ENCODE assay signal across 25 cellular contexts in genomic region chr5:91224969-91225368, GRCh38.
DNase-seq lines count a peak whose midpoint lies in the region; ATAC-seq, FAIRE-seq and TF ChIP-seq lines count a peak whose summit lies in the region.
"Had no signal": no experiment of that assay in that cellular context is flagged by ENCODE, and none has a peak within 500 bp of the region (broad histone marks: within the 10 kb centered on the region; RNA-seq: fewer than 3 reads in every experiment).

No MANE protein-coding gene starts in this region.

- no peak overlapping the region for H3K4me3 ChIP-seq in astrocyte (ENCODE audit: insufficient read depth, low read depth, low read length)
- H3K4me3 ChIP-seq in Karpas-422 (ENCODE audit: low read length) = no peak overlapping the region
- H3K4me3 ChIP-seq: adrenal gland, GM23338, left ventricle myocardium inferior had no signal

- no peaks in the 10 kb centered on the region for H3K27me3 ChIP-seq in astrocyte (ENCODE audit: insufficient read depth, low read length)
- H3K27me3 ChIP-seq in Karpas-422 (ENCODE audit: low read length) = no peaks in the 10 kb centered on the region
- H3K27me3 ChIP-seq: adrenal gland, neutrophil had no signal

- no peak overlapping the region for H2AFZ ChIP-seq in astrocyte (ENCODE audit: low read depth, low read length)
- H2AFZ ChIP-seq in Karpas-422 (ENCODE audit: low read length) = no peak overlapping the region
- H2AFZ ChIP-seq: GM23338 had no signal

- H3K4me1 ChIP-seq in astrocyte (ENCODE audit: insufficient read depth, low read length) (no peaks in the 10 kb centered on the region), Karpas-422 (ENCODE audit: low read length) (no peaks in the 10 kb centered on the region)
- H3K4me1 ChIP-seq: adrenal gland, left ventricle myocardium inferior had no signal

- peaks cover 3% of the 10 kb centered on the region for H3K4me1 Mint-ChIP-seq in activated CD4-positive, alpha-beta T cell treated with anti-CD3 and anti-CD28 coated beads, Interleukin-2, amount 10 ng/mL, durations not matched to agents 24 days and 14 days
- H3K4me1 Mint-ChIP-seq in astrocyte (ENCODE audit: low read depth, unreplicated experiment) = peaks cover 19% of the 10 kb centered on the region
- H3K4me1 Mint-ChIP-seq: naive B cell, T-cell had no signal

- peaks cover 11% of the 10 kb centered on the region for H3K9me3 Mint-ChIP-seq in activated CD4-positive, alpha-beta T cell treated with anti-CD3 and anti-CD28 coated beads, Interleukin-2, amount 10 ng/mL, durations not matched to agents 24 days and 14 days
- peaks cover 5% of the 10 kb centered on the region for H3K9me3 Mint-ChIP-seq in astrocyte (ENCODE audit: unreplicated experiment)

- H3K36me3 ChIP-seq in astrocyte (ENCODE audit: insufficient read depth, low read length) = no peaks in the 10 kb centered on the region
- no peaks in the 10 kb centered on the region for H3K36me3 ChIP-seq in Karpas-422 (ENCODE audit: insufficient read depth, low read length)
- H3K36me3 ChIP-seq: adrenal gland, left ventricle myocardium inferior, neutrophil had no signal

- no peak overlapping the region for H3K27ac ChIP-seq in astrocyte (ENCODE audit: low read depth, low read length)
- no peak overlapping the region for H3K27ac ChIP-seq in Karpas-422 (ENCODE audit: low read length)
- H3K27ac ChIP-seq: adrenal gland, left ventricle myocardium inferior, neutrophil had no signal

- peaks cover 26% of the 10 kb centered on the region for H3K27me3 Mint-ChIP-seq in activated CD4-positive, alpha-beta T cell treated with anti-CD3 and anti-CD28 coated beads, Interleukin-2, amount 10 ng/mL, durations not matched to agents 24 days and 14 days
- no peaks in the 10 kb centered on the region for H3K27me3 Mint-ChIP-seq in astrocyte (ENCODE audit: low read depth, unreplicated experiment)
- H3K27me3 Mint-ChIP-seq: progenitor cell of endocrine pancreas; stimulated activated naive CD8-positive, alpha-beta T cell treated with anti-CD3 and anti-CD28 coated beads, Interleukin-15, amount 100 ng/mL, for 72 hours had no signal

- DNase-seq in activated CD4-positive, alpha-beta T cell treated with anti-CD3 and anti-CD28 coated beads, Interleukin-2, amount 10 ng/mL, durations not matched to agents 24 days and 14 days = peak; percentile 8
- DNase-seq in activated CD4-positive, alpha-beta T cell treated with anti-CD3 and anti-CD28 coated beads for 48 hours = no peak
- DNase-seq in NCI-H2029 treated with DMSO at 0.1 percent for 48 hours (lab: John Stamatoyannopoulos, UW) = peak; percentile 37
- DNase-seq in astrocyte (ENCODE audit: low read depth) = peak; percentile 4
- DNase-seq in Karpas-422 = no peak
- DNase-seq in GM03348 (ENCODE audit: low spot score) = no peak
- no peak for DNase-seq in superior temporal gyrus (ENCODE audit: extremely low spot score)
- DNase-seq: activated CD4-positive, alpha-beta T cell treated with anti-CD3 and anti-CD28 coated beads, Interleukin-2, amount 50 U/mL, for 48 hours; activated CD4-positive, CD25-positive, alpha-beta regulatory T cell; activated naive CD4-positive, alpha-beta T cell treated with anti-CD3 and anti-CD28 coated beads for 36 hours; adrenal gland; effector CD4-positive, alpha-beta T cell; left ventricle myocardium inferior; naive B cell; NCI-H2081; NCI-H526; stimulated activated naive CD8-positive, alpha-beta T cell treated with anti-CD3 and anti-CD28 coated beads, Interleukin-15, amount 100 ng/mL, for 72 hours; T-cell had no signal

- H3K4me2 ChIP-seq in astrocyte (ENCODE audit: low read length) (no peak overlapping the region), Karpas-422 (ENCODE audit: low read depth, low read length, poor library complexity, severe bottlenecking) (no peak overlapping the region)
- H3K4me2 ChIP-seq: GM23338 had no signal

- no peak for TF ChIP-seq CTCF in astrocyte (IDR thresholded peaks at IDR 0.05; ENCODE audit: insufficient read depth, low read depth, low read length)

- no peaks in the 10 kb centered on the region for H3K79me2 ChIP-seq in astrocyte (ENCODE audit: insufficient read depth, low read length)
- H3K79me2 ChIP-seq in Karpas-422 (ENCODE audit: low read length) = no peaks in the 10 kb centered on the region

- no peaks in the 10 kb centered on the region for H4K20me1 ChIP-seq in astrocyte (ENCODE audit: insufficient read depth, low read length)
- no peaks in the 10 kb centered on the region for H4K20me1 ChIP-seq in Karpas-422 (ENCODE audit: insufficient read depth, low read depth, low read length)

- H3K27ac Mint-ChIP-seq in activated CD4-positive, alpha-beta T cell treated with anti-CD3 and anti-CD28 coated beads, Interleukin-2, amount 10 ng/mL, durations not matched to agents 24 days and 14 days = no peak overlapping the region
- H3K27ac Mint-ChIP-seq in astrocyte (ENCODE audit: unreplicated experiment) = peak overlapping the region; percentile 12
- H3K27ac Mint-ChIP-seq: activated naive CD4-positive, alpha-beta T cell treated with anti-CD3 and anti-CD28 coated beads for 36 hours; activated T-helper 1 cell treated with anti-CD3 and anti-CD28 coated beads, Interleukin-12 subunit alpha, Interleukin-12 subunit beta, Interleukin-2, Interleukin-4 antibody, amounts not matched to agents 30 ng/mL and 10 ng/mL and 1 ng/mL, durations not matched to agents 14 hours and 24 hours and 36 hours; GM23338; progenitor cell of endocrine pancreas; stimulated activated naive CD8-positive, alpha-beta T cell treated with anti-CD3 and anti-CD28 coated beads, Interleukin-15, amount 100 ng/mL, for 72 hours; T-cell had no signal

- H3K9me2 ChIP-seq in Karpas-422 (replicated peaks; ENCODE audit: insufficient read depth, low read length) = no peaks in the 10 kb centered on the region

- intact Hi-C loops in activated CD4-positive, alpha-beta T cell treated with anti-CD3 and anti-CD28 coated beads, Interleukin-2, amount 10 ng/mL, durations not matched to agents 24 days and 14 days (cut with micrococcal nuclease) = loop anchor here (5.0 kb wide), 4 partner anchors 42 to 358 kb away; no protein-coding TSS in a partner anchor

- FAIRE-seq in astrocyte (lab: Jason Lieb, UNC) = no peak
- FAIRE-seq: GM12892 had no signal

- no peak overlapping the region for H3K9ac ChIP-seq in astrocyte (ENCODE audit: low read length)
- H3K9ac ChIP-seq in Karpas-422 (ENCODE audit: low read length) = no peak overlapping the region

- no peak for ATAC-seq in HG02642 (IDR thresholded peaks at IDR 0.05; ENCODE audit: poor library complexity, unreplicated experiment)
- ATAC-seq: GM23338; sciatic nerve; stimulated activated naive CD8-positive, alpha-beta T cell treated with anti-CD3 and anti-CD28 coated beads, Interleukin-15, amount 100 ng/mL, for 72 hours; T-cell had no signal

- no peak overlapping the region for H3K4me3 Mint-ChIP-seq in activated CD4-positive, alpha-beta T cell treated with anti-CD3 and anti-CD28 coated beads, Interleukin-2, amount 10 ng/mL, durations not matched to agents 24 days and 14 days
- H3K4me3 Mint-ChIP-seq in astrocyte (ENCODE audit: unreplicated experiment) = no peak overlapping the region
- H3K4me3 Mint-ChIP-seq: activated naive CD4-positive, alpha-beta T cell treated with anti-CD3 and anti-CD28 coated beads for 36 hours; activated T-helper 1 cell treated with anti-CD3 and anti-CD28 coated beads, Interleukin-12 subunit alpha, Interleukin-12 subunit beta, Interleukin-2, Interleukin-4 antibody, amounts not matched to agents 30 ng/mL and 10 ng/mL and 1 ng/mL, durations not matched to agents 14 hours and 24 hours and 36 hours; GM23338; naive B cell; stimulated activated naive CD8-positive, alpha-beta T cell treated with anti-CD3 and anti-CD28 coated beads, Interleukin-15, amount 100 ng/mL, for 72 hours; T-cell had no signal

- no peaks in the 10 kb centered on the region for H3K9me3 ChIP-seq in astrocyte (ENCODE audit: insufficient read depth, low read depth, low read length)
- H3K9me3 ChIP-seq in Karpas-422 (ENCODE audit: low read length) = no peaks in the 10 kb centered on the region
- H3K9me3 ChIP-seq: adrenal gland, left ventricle myocardium inferior, neutrophil had no signal

- peaks cover 7% of the 10 kb centered on the region for H3K36me3 Mint-ChIP-seq in activated CD4-positive, alpha-beta T cell treated with anti-CD3 and anti-CD28 coated beads, Interleukin-2, amount 10 ng/mL, durations not matched to agents 24 days and 14 days (ENCODE audit: low read depth)
- H3K36me3 Mint-ChIP-seq in astrocyte (ENCODE audit: low read depth, unreplicated experiment) = no peaks in the 10 kb centered on the region

Comparison
In these comparisons a context has a peak if more than half of its experiments do, and no peak if none do; other contexts are left out.
1. DNase-seq: peak in activated CD4-positive, alpha-beta T cell treated with anti-CD3 and anti-CD28 coated beads, Interleukin-2, amount 10 ng/mL, durations not matched to agents 24 days and 14 days (single experiment), NCI-H2029 treated with DMSO at 0.1 percent for 48 hours (single experiment) and astrocyte (single experiment); none in activated CD4-positive, alpha-beta T cell treated with anti-CD3 and anti-CD28 coated beads for 48 hours (single experiment), Karpas-422 (single experiment), GM03348 (single experiment) and superior temporal gyrus (single experiment).